Comparison of ENCODE assay signal across 1 cellular context in the genomic region with DNA sequence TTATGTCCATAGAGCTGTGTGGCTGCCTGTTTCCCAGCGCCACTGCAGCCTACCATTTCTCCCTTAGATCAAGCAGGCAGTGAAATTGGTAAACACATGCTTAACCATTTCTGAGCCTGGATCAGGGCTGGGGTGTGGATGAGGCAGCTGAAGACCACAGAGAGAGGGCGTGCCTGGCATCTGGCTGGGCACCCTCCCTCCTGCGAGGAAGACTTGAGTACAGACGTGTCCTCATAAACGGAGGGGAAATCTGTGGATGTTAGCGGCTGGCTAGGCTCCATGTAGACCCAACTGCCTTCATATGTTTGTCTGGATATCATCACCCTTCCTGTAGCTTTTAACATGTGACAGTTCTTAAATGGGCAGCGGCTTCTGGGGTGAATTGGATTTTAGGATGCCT.
TF ChIP-seq lines count a peak whose summit lies in the region.

No MANE protein-coding gene starts in this region.

TF ChIP-seq in IMR-90, 13 proteins besides CTCF, POLR2A, EP300 and RAD21 (continued from another document):
- TF ChIP-seq RFX5 (IDR thresholded peaks at IDR 0.05; ENCODE audit: low read depth, low read length) (no peak), MAZ (IDR thresholded peaks at IDR 0.05; ENCODE audit: borderline replicate concordance, low read depth, low read length) (no peak)
